13 cellular contexts compared by ENCODE assay signal in the genomic region with DNA sequence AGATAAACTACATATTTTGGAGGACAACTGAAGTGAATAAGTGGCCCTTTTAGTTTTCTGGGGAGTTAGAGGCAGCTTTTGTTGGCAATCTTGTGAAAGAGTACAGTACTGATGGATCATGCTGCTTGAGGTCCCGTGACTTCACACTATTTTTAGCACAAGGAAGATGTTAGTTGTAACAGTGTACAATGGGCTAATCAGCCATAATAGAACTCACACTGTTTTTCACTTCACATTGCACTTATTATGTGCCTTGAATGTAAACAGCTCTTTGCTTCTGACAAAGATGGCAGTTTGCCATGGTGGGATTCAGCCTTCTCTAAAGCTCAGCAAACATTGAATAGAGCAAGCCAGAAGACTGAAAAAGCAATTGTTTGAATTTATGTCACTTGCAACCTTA.
DNase-seq lines count a peak whose midpoint lies in the region; ATAC-seq and TF ChIP-seq lines count a peak whose summit lies in the region.
"Had no signal": no experiment of that assay in that cellular context is flagged by ENCODE, and none has a peak within 500 bp of the region (broad histone marks: within the 10 kb centered on the region; RNA-seq: fewer than 3 reads in every experiment).

No MANE protein-coding gene starts in this region.

- H3K9me3 Mint-ChIP-seq in naive thymus-derived CD8-positive, alpha-beta T cell = peaks cover 0 to 5% (median 0%) of the 10 kb centered on the region in 9 donors
- H3K9me3 Mint-ChIP-seq: dendritic cell treated with granulocyte-macrophage colony-stimulating factor and Interleukin-4, amounts not matched to agents 40 ng/mL and 50 ng/mL, for 4 days had no signal

- TF ChIP-seq CTCF in heart right ventricle (IDR thresholded peaks at IDR 0.05) (no peak), right atrium auricular region (IDR thresholded peaks at IDR 0.05) (no peak), OCI-LY3 (IDR thresholded peaks at IDR 0.05; ENCODE audit: low read depth, low read length) (no peak), SK-N-SH (IDR thresholded peaks at IDR 0.05) (no peak)

- H3K27ac ChIP-seq in heart right ventricle (no peak overlapping the region), right atrium auricular region (peak overlapping the region in 1 of 2 donors; percentile 20), OCI-LY3 (ENCODE audit: low read length) (no peak overlapping the region; the same call in 1 of the 2 replicates), SK-N-SH (ENCODE audit: low read depth in 2 of 2, low read length in 1 of 2) (no peak overlapping the region)

- no peak for TF ChIP-seq EP300 in SK-N-SH (IDR thresholded peaks at IDR 0.05; ENCODE audit: borderline replicate concordance in 1 of 2, low read depth in 1 of 2, low read length in 1 of 2)

- no peaks in the 10 kb centered on the region for H3K36me3 Mint-ChIP-seq in naive thymus-derived CD8-positive, alpha-beta T cell
- H3K36me3 Mint-ChIP-seq: CD4-positive, CD25-positive, alpha-beta regulatory T cell; stimulated activated effector memory CD8-positive, alpha-beta T cell treated with anti-CD3 and anti-CD28 coated beads, Interleukin-12 subunit alpha, Interleukin-12 subunit beta, amount 100 ng/mL, for 72 hours had no signal

- H3K4me1 Mint-ChIP-seq in naive thymus-derived CD8-positive, alpha-beta T cell = no peaks in the 10 kb centered on the region
- H3K4me1 Mint-ChIP-seq: CD4-positive, CD25-positive, alpha-beta regulatory T cell; stimulated activated effector memory CD8-positive, alpha-beta T cell treated with anti-CD3 and anti-CD28 coated beads, Interleukin-12 subunit alpha, Interleukin-12 subunit beta, amount 100 ng/mL, for 72 hours had no signal

- H3K27me3 ChIP-seq in heart right ventricle = no peaks in the 10 kb centered on the region
- no peaks in the 10 kb centered on the region for H3K27me3 ChIP-seq in right atrium auricular region
- H3K27me3 ChIP-seq in OCI-LY3 (ENCODE audit: low read depth, low read length) = no peaks in the 10 kb centered on the region
- no peaks in the 10 kb centered on the region for H3K27me3 ChIP-seq in SK-N-SH (ENCODE audit: insufficient read depth)

- POLR2A ChIA-PET in SK-N-SH (lab: Yijun Ruan, JAX) = no interaction called here
- POLR2A ChIA-PET in naive thymus-derived CD8-positive, alpha-beta T cell (lab: Charles Lee) = no interaction called here

- CTCF ChIA-PET in SK-N-SH (lab: Yijun Ruan, JAX) = interaction anchor here (0.7 kb wide), 1 partner anchor 109 kb away, joined by 3 read pairs; no protein-coding TSS in a partner anchor

- DNase-seq in heart right ventricle (peak in 1 of 2 donors; percentile 10), right atrium auricular region (ENCODE audit: low spot score) (no peak), left cardiac atrium (no peak), SK-N-SH (no peak), T-helper 9 cell (no peak)
- DNase-seq in naive thymus-derived CD8-positive, alpha-beta T cell = no peak
- DNase-seq: activated CD4-positive, alpha-beta T cell treated with anti-CD3 and anti-CD28 coated beads for 48 hours; CD4-positive, CD25-positive, alpha-beta regulatory T cell had no signal

- H2AFZ ChIP-seq in OCI-LY3 (ENCODE audit: low read depth, low read length) (peak overlapping the region; percentile 27; the same call in 1 of the 2 replicates), SK-N-SH (ENCODE audit: low read depth) (no peak overlapping the region)

- no peaks in the 10 kb centered on the region for H3K79me2 ChIP-seq in OCI-LY3 (ENCODE audit: low read length)
- no peaks in the 10 kb centered on the region for H3K79me2 ChIP-seq in SK-N-SH (ENCODE audit: insufficient read depth)

- no peak overlapping the region for H3K4me3 Mint-ChIP-seq in naive thymus-derived CD8-positive, alpha-beta T cell
- H3K4me3 Mint-ChIP-seq: CD4-positive, CD25-positive, alpha-beta regulatory T cell; dendritic cell treated with granulocyte-macrophage colony-stimulating factor and Interleukin-4, amounts not matched to agents 40 ng/mL and 50 ng/mL, for 4 days; neural crest cell; stimulated activated effector memory CD8-positive, alpha-beta T cell treated with anti-CD3 and anti-CD28 coated beads, Interleukin-12 subunit alpha, Interleukin-12 subunit beta, amount 100 ng/mL, for 72 hours had no signal

- H3K9me3 ChIP-seq in heart right ventricle (peaks cover 0 to 3% (median 0%) of the 10 kb centered on the region in 11 donors), right atrium auricular region (no peaks in the 10 kb centered on the region), OCI-LY3 (ENCODE audit: insufficient read depth, low read length) (no peaks in the 10 kb centered on the region), SK-N-SH (no peaks in the 10 kb centered on the region)

- 3 to 9% methylated on average over 1 of the region's 1 CpG for WGBS in heart right ventricle, 2 donors
- 60% methylated on average over 1 of the region's 1 CpG for WGBS in SK-N-SH (ENCODE audit: low lambda C conversion rate)

- no peak overlapping the region for H3K27ac Mint-ChIP-seq in naive thymus-derived CD8-positive, alpha-beta T cell
- H3K27ac Mint-ChIP-seq: CD4-positive, CD25-positive, alpha-beta regulatory T cell; dendritic cell treated with granulocyte-macrophage colony-stimulating factor and Interleukin-4, amounts not matched to agents 40 ng/mL and 50 ng/mL, for 4 days; stimulated activated effector memory CD8-positive, alpha-beta T cell treated with anti-CD3 and anti-CD28 coated beads, Interleukin-12 subunit alpha, Interleukin-12 subunit beta, amount 100 ng/mL, for 72 hours had no signal

- intact Hi-C loops in heart right ventricle (cut with DNase I) = no loop called here
- intact Hi-C loops in left cardiac atrium (cut with DNase I) = no loop called here

- H3K4me3 ChIP-seq in heart right ventricle (no peak overlapping the region), right atrium auricular region (no peak overlapping the region), OCI-LY3 (ENCODE audit: low read length) (no peak overlapping the region), SK-N-SH (ENCODE audit: low read depth in 2 of 2, low read length in 1 of 2) (no peak overlapping the region)

- ATAC-seq in heart right ventricle (peak in 7 of 8 donors; percentile 34 to 84 (median 75)), left cardiac atrium (peak; percentile 45 to 68), HG02840 (IDR thresholded peaks at IDR 0.05; ENCODE audit: low FRiP score, unreplicated experiment) (no peak)
- ATAC-seq in naive thymus-derived CD8-positive, alpha-beta T cell = no peak
- ATAC-seq: stimulated activated effector memory CD8-positive, alpha-beta T cell treated with anti-CD3 and anti-CD28 coated beads, Interleukin-12 subunit alpha, Interleukin-12 subunit beta, amount 100 ng/mL, for 72 hours had no signal

- H3F3A ChIP-seq in SK-N-SH (replicated peaks; ENCODE audit: insufficient read depth) = no peaks in the 10 kb centered on the region

- no peaks in the 10 kb centered on the region for H3K9me2 ChIP-seq in SK-N-SH

- H3K4me2 ChIP-seq in OCI-LY3 (ENCODE audit: low read length) = 0 out of 2 replicates have a peak overlapping the region, but pooled peaks have one; percentile 80
- no peak overlapping the region for H3K4me2 ChIP-seq in SK-N-SH

- peaks cover 0 to 8% (median 0%) of the 10 kb centered on the region in 5 donors for H3K27me3 Mint-ChIP-seq in naive thymus-derived CD8-positive, alpha-beta T cell
- H3K27me3 Mint-ChIP-seq: CD4-positive, CD25-positive, alpha-beta regulatory T cell; dendritic cell treated with granulocyte-macrophage colony-stimulating factor and Interleukin-4, amounts not matched to agents 40 ng/mL and 50 ng/mL, for 4 days had no signal

- H4K20me1 ChIP-seq in OCI-LY3 (ENCODE audit: insufficient read depth, low read length) (no peaks in the 10 kb centered on the region), SK-N-SH (ENCODE audit: insufficient read depth) (no peaks in the 10 kb centered on the region)

- H3K9ac ChIP-seq in OCI-LY3 (ENCODE audit: low read length) = no peak overlapping the region
- no peak overlapping the region for H3K9ac ChIP-seq in SK-N-SH

- TF ChIP-seq RAD21 in SK-N-SH (IDR thresholded peaks at IDR 0.05; ENCODE audit: low read length) = no peak

- H3K4me1 ChIP-seq in heart right ventricle (peaks cover 4 to 29% (median 13%) of the 10 kb centered on the region in 9 donors), right atrium auricular region (peaks cover 0 to 20% of the 10 kb centered on the region in 2 donors), OCI-LY3 (ENCODE audit: low read length) (peaks cover 54% of the 10 kb centered on the region), SK-N-SH (ENCODE audit: control insufficient read depth in 1 of 2, insufficient read depth in 2 of 2, low read depth in 1 of 2, low read length in 1 of 2) (no peaks in the 10 kb centered on the region)

- H3K36me3 ChIP-seq in heart right ventricle = no peaks in the 10 kb centered on the region
- H3K36me3 ChIP-seq in right atrium auricular region = no peaks in the 10 kb centered on the region
- H3K36me3 ChIP-seq in OCI-LY3 (replicated peaks; ENCODE audit: low read depth, low read length) = no peaks in the 10 kb centered on the region
- no peaks in the 10 kb centered on the region for H3K36me3 ChIP-seq in SK-N-SH (replicated peaks in 1 of 2; ENCODE audit: control insufficient read depth in 1 of 2, insufficient read depth in 2 of 2, low read length in 1 of 2)

TF ChIP-seq in SK-N-SH, 30 proteins besides CTCF, POLR2A, EP300 and RAD21:
- no peak for TF ChIP-seq TCF12 (IDR thresholded peaks at IDR 0.05)
- TF ChIP-seq, protein P1, sequence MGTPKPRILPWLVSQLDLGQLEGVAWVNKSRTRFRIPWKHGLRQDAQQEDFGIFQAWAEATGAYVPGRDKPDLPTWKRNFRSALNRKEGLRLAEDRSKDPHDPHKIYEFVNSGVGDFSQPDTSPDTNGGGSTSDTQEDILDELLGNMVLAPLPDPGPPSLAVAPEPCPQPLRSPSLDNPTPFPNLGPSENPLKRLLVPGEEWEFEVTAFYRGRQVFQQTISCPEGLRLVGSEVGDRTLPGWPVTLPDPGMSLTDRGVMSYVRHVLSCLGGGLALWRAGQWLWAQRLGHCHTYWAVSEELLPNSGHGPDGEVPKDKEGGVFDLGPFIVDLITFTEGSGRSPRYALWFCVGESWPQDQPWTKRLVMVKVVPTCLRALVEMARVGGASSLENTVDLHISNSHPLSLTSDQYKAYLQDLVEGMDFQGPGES (IDR thresholded peaks at IDR 0.05; ENCODE audit: low read depth, low read length) = no peak
- TF ChIP-seq NFIC (IDR thresholded peaks at IDR 0.05; ENCODE audit: borderline replicate concordance) = no peak
TF ChIP-seq in SK-N-SH: peak in this region for 0.

Comparison
In these comparisons a context has a peak if more than half of its experiments do, and no peak if none do; other contexts are left out.
1. ATAC-seq: peak in heart right ventricle (7 of 8) and left cardiac atrium (2 of 2); none in naive thymus-derived CD8-positive, alpha-beta T cell (0 of 2) and HG02840 (single experiment).